In the genomic region with DNA sequence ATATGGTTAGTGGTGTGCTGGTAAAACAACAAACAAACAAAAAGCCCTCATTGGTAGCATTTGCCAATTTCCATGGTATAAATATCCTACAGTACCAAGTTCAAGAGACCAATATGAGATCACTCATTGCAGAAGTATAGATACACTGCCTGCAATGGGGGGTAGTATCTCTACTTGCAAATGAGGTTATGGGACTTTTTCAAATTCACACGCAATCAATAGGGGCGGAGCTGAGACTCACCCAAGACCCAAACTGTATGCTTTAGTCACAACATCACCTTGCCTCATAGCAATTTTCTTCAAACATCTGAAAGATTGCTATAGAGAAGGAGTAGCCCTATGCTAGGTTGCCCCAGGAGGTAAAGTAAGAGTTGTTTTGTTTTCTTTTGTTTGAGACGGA, we compare ENCODE assay signal across 3 cellular contexts.
TF ChIP-seq lines count a peak whose summit lies in the region.

No MANE protein-coding gene starts in this region.

TF ChIP-seq in A549, 52 proteins besides CTCF, POLR2A, EP300 and RAD21:
- TF ChIP-seq, protein P1, sequence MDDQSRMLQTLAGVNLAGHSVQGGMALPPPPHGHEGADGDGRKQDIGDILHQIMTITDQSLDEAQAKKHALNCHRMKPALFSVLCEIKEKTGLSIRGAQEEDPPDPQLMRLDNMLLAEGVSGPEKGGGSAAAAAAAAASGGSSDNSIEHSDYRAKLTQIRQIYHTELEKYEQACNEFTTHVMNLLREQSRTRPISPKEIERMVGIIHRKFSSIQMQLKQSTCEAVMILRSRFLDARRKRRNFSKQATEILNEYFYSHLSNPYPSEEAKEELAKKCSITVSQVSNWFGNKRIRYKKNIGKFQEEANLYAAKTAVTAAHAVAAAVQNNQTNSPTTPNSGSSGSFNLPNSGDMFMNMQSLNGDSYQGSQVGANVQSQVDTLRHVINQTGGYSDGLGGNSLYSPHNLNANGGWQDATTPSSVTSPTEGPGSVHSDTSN (IDR thresholded peaks at IDR 0.05), result no peak
- TF ChIP-seq NFE2L2 (conservative IDR thresholded peaks at IDR 0.05; ENCODE audit: low read length), result no peak

TF ChIP-seq in IMR-90, 13 proteins besides CTCF, POLR2A, EP300 and RAD21:
- TF ChIP-seq MAZ (IDR thresholded peaks at IDR 0.05; ENCODE audit: borderline replicate concordance, low read depth, low read length), result no peak
- no peak for TF ChIP-seq BHLHE40 (IDR thresholded peaks at IDR 0.05; ENCODE audit: low read depth, low read length)
- TF ChIP-seq, protein P2, sequence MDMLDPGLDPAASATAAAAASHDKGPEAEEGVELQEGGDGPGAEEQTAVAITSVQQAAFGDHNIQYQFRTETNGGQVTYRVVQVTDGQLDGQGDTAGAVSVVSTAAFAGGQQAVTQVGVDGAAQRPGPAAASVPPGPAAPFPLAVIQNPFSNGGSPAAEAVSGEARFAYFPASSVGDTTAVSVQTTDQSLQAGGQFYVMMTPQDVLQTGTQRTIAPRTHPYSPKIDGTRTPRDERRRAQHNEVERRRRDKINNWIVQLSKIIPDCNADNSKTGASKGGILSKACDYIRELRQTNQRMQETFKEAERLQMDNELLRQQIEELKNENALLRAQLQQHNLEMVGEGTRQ (IDR thresholded peaks at IDR 0.05; ENCODE audit: low read depth, low read length), result no peak
- TF ChIP-seq FOS (IDR thresholded peaks at IDR 0.05; ENCODE audit: low read depth, low read length), result no peak
- TF ChIP-seq MXI1 (IDR thresholded peaks at IDR 0.05; ENCODE audit: borderline replicate concordance, low read depth, low read length), result no peak
- no peak for TF ChIP-seq NFE2L2 (IDR thresholded peaks at IDR 0.05; ENCODE audit: low read depth, low read length)
- no peak for TF ChIP-seq RCOR1 (IDR thresholded peaks at IDR 0.05; ENCODE audit: insufficient replicate concordance, low read length)
- TF ChIP-seq, protein P3, sequence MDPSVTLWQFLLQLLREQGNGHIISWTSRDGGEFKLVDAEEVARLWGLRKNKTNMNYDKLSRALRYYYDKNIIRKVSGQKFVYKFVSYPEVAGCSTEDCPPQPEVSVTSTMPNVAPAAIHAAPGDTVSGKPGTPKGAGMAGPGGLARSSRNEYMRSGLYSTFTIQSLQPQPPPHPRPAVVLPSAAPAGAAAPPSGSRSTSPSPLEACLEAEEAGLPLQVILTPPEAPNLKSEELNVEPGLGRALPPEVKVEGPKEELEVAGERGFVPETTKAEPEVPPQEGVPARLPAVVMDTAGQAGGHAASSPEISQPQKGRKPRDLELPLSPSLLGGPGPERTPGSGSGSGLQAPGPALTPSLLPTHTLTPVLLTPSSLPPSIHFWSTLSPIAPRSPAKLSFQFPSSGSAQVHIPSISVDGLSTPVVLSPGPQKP (IDR thresholded peaks at IDR 0.05; ENCODE audit: borderline replicate concordance, low read depth, low read length), result no peak
- no peak for TF ChIP-seq MAFK (IDR thresholded peaks at IDR 0.05; ENCODE audit: low read depth, low read length)
- no peak for TF ChIP-seq CEBPB (IDR thresholded peaks at IDR 0.05; ENCODE audit: low read depth, low read length)
- TF ChIP-seq SMC3 (IDR thresholded peaks at IDR 0.05; ENCODE audit: low read depth, low read length), result no peak
- no peak for TF ChIP-seq RFX5 (IDR thresholded peaks at IDR 0.05; ENCODE audit: low read depth, low read length)
- TF ChIP-seq CHD1 (IDR thresholded peaks at IDR 0.05; ENCODE audit: low read depth, low read length), result no peak

TF ChIP-seq in GM12878, 131 proteins besides CTCF, POLR2A, EP300 and RAD21:
- TF ChIP-seq ETV6 (conservative IDR thresholded peaks at IDR 0.05 in 1 of 2, IDR thresholded peaks at IDR 0.05 in 1 of 2; ENCODE audit: borderline replicate concordance in 1 of 2, low read depth in 1 of 2), result no peak
- no peak for TF ChIP-seq POLR2AphosphoS5 (IDR thresholded peaks at IDR 0.05; ENCODE audit: low read length)
- no peak for TF ChIP-seq BCL11A (IDR thresholded peaks at IDR 0.05; ENCODE audit: low read depth, low read length)
- TF ChIP-seq, protein P4, sequence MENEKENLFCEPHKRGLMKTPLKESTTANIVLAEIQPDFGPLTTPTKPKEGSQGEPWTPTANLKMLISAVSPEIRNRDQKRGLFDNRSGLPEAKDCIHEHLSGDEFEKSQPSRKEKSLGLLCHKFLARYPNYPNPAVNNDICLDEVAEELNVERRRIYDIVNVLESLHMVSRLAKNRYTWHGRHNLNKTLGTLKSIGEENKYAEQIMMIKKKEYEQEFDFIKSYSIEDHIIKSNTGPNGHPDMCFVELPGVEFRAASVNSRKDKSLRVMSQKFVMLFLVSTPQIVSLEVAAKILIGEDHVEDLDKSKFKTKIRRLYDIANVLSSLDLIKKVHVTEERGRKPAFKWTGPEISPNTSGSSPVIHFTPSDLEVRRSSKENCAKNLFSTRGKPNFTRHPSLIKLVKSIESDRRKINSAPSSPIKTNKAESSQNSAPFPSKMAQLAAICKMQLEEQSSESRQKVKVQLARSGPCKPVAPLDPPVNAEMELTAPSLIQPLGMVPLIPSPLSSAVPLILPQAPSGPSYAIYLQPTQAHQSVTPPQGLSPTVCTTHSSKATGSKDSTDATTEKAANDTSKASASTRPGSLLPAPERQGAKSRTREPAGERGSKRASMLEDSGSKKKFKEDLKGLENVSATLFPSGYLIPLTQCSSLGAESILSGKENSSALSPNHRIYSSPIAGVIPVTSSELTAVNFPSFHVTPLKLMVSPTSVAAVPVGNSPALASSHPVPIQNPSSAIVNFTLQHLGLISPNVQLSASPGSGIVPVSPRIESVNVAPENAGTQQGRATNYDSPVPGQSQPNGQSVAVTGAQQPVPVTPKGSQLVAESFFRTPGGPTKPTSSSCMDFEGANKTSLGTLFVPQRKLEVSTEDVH (IDR thresholded peaks at IDR 0.05; ENCODE audit: low read depth, partially characterized antibody), result no peak
- TF ChIP-seq MXI1 (IDR thresholded peaks at IDR 0.05; ENCODE audit: low read depth, low read length), result no peak
- TF ChIP-seq, protein P5, sequence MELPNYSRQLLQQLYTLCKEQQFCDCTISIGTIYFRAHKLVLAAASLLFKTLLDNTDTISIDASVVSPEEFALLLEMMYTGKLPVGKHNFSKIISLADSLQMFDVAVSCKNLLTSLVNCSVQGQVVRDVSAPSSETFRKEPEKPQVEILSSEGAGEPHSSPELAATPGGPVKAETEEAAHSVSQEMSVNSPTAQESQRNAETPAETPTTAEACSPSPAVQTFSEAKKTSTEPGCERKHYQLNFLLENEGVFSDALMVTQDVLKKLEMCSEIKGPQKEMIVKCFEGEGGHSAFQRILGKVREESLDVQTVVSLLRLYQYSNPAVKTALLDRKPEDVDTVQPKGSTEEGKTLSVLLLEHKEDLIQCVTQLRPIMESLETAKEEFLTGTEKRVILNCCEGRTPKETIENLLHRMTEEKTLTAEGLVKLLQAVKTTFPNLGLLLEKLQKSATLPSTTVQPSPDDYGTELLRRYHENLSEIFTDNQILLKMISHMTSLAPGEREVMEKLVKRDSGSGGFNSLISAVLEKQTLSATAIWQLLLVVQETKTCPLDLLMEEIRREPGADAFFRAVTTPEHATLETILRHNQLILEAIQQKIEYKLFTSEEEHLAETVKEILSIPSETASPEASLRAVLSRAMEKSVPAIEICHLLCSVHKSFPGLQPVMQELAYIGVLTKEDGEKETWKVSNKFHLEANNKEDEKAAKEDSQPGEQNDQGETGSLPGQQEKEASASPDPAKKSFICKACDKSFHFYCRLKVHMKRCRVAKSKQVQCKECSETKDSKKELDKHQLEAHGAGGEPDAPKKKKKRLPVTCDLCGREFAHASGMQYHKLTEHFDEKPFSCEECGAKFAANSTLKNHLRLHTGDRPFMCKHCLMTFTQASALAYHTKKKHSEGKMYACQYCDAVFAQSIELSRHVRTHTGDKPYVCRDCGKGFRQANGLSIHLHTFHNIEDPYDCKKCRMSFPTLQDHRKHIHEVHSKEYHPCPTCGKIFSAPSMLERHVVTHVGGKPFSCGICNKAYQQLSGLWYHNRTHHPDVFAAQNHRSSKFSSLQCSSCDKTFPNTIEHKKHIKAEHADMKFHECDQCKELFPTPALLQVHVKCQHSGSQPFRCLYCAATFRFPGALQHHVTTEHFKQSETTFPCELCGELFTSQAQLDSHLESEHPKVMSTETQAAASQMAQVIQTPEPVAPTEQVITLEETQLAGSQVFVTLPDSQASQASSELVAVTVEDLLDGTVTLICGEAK (IDR thresholded peaks at IDR 0.05; ENCODE audit: borderline replicate concordance), result no peak
- TF ChIP-seq, protein P6, sequence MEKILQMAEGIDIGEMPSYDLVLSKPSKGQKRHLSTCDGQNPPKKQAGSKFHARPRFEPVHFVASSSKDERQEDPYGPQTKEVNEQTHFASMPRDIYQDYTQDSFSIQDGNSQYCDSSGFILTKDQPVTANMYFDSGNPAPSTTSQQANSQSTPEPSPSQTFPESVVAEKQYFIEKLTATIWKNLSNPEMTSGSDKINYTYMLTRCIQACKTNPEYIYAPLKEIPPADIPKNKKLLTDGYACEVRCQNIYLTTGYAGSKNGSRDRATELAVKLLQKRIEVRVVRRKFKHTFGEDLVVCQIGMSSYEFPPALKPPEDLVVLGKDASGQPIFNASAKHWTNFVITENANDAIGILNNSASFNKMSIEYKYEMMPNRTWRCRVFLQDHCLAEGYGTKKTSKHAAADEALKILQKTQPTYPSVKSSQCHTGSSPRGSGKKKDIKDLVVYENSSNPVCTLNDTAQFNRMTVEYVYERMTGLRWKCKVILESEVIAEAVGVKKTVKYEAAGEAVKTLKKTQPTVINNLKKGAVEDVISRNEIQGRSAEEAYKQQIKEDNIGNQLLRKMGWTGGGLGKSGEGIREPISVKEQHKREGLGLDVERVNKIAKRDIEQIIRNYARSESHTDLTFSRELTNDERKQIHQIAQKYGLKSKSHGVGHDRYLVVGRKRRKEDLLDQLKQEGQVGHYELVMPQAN (conservative IDR thresholded peaks at IDR 0.05), result no peak
- TF ChIP-seq POU2F2 (IDR thresholded peaks at IDR 0.05; ENCODE audit: borderline replicate concordance, low read depth, low read length), result no peak
